Comparison of ENCODE assay signal across 7 cellular contexts in genomic region chr17:75130632-75131277, GRCh38. TPM values are rescaled to one million over a fixed set of nuclear protein-coding genes. Genes with fewer than 3 reads are reported as not detected.
DNase-seq lines count a peak whose midpoint lies in the region; ATAC-seq, FAIRE-seq and TF ChIP-seq lines count a peak whose summit lies in the region.

No MANE protein-coding gene starts in this region.

- peak; percentile 60; the same call in 1 of the 2 replicates for TF ChIP-seq CTCF in PC-9 (conservative IDR thresholded peaks at IDR 0.05)

- no peaks in the 10 kb centered on the region for H3K9me3 Mint-ChIP-seq in activated naive CD4-positive, alpha-beta T cell treated with anti-CD3 and anti-CD28 coated beads, Interleukin-2, amount 50 U/mL, for 24 hours

- peaks cover 27% of the 10 kb centered on the region for H3K4me1 ChIP-seq in PC-9 (replicated peaks; ENCODE audit: insufficient read depth)

- H3K9me3 ChIP-seq in PC-9 (ENCODE audit: insufficient read depth, low read depth), result no peaks in the 10 kb centered on the region

- H3K27ac Mint-ChIP-seq in activated naive CD4-positive, alpha-beta T cell treated with anti-CD3 and anti-CD28 coated beads, Interleukin-2, amount 50 U/mL, for 24 hours, result peak overlapping the region; percentile 95

- no peak for TF ChIP-seq POLR2A in GM12891 (IDR thresholded peaks at IDR 0.05; ENCODE audit: low read depth, low read length)

- H3K27me3 ChIP-seq in PC-9 (ENCODE audit: insufficient read depth, low read depth), result no peaks in the 10 kb centered on the region

- intact Hi-C loops in PC-9 (cut with micrococcal nuclease; ENCODE audit: unreplicated experiment), result no loop called here

- H3K36me3 ChIP-seq in PC-9 (ENCODE audit: low read depth), result no peaks in the 10 kb centered on the region

- peaks cover under 1% of the 10 kb centered on the region for H3K36me3 Mint-ChIP-seq in activated naive CD4-positive, alpha-beta T cell treated with anti-CD3 and anti-CD28 coated beads, Interleukin-2, amount 50 U/mL, for 24 hours

- peaks cover 33% of the 10 kb centered on the region for H3K79me2 ChIP-seq in PC-9 (ENCODE audit: low read depth)

- H3K27ac ChIP-seq in PC-9, result peak overlapping the region; percentile 72

- BruUV-seq in PC-9 (replicated peaks; lab: Mats Ljungman, UMichigan), result TSS peak; percentile 29

- H3K4me2 ChIP-seq in PC-9, result peak overlapping the region; percentile 74

- H4K20me1 ChIP-seq in PC-9 (ENCODE audit: insufficient read depth), result no peaks in the 10 kb centered on the region; the same call in 1 of the 2 replicates

- CTCF ChIA-PET in PC-9 (lab: Charles Lee), result interaction anchor here (0.5 to 1.5 kb wide), 3 partner anchors 17 to 121 kb away, joined by 7 to 18 read pairs (median 8); no protein-coding TSS in a partner anchor

- DNase-seq in GM12891 (ENCODE audit: insufficient read length, low spot score), result peak; percentile 57
- DNase-seq in PC-9, result peak; percentile 38 to 52
- DNase-seq in frontal cortex (ENCODE audit: low spot score in 2 of 2), result peak; percentile 47 to 54
- peak; percentile 50 for DNase-seq in occipital lobe (lab: John Stamatoyannopoulos, UW)

- H3K4me3 ChIP-seq in PC-9, result peak overlapping the region; percentile 95

- H3K9me2 ChIP-seq in PC-9 (ENCODE audit: insufficient read depth), result no peaks in the 10 kb centered on the region

- peaks cover 72% of the 10 kb centered on the region for H3F3A ChIP-seq in PC-9 (ENCODE audit: insufficient read depth, low read depth)

- H2AFZ ChIP-seq in PC-9, result peak overlapping the region; percentile 83

- peak; percentile 9 for ATAC-seq in HG03520 (IDR thresholded peaks at IDR 0.05; ENCODE audit: unreplicated experiment)
- no peak for ATAC-seq in HG02678 (IDR thresholded peaks at IDR 0.05; ENCODE audit: unreplicated experiment)

- H3K4me1 Mint-ChIP-seq in activated naive CD4-positive, alpha-beta T cell treated with anti-CD3 and anti-CD28 coated beads, Interleukin-2, amount 50 U/mL, for 24 hours, result peaks cover 18% of the 10 kb centered on the region

- POLR2A ChIA-PET in PC-9 (lab: Charles Lee; ENCODE audit: unreplicated experiment), result interaction anchor here (0.5 to 0.7 kb wide), 2 partner anchors 24 to 58 kb away, joined by 3 read pairs; no protein-coding TSS in a partner anchor

- no peak for FAIRE-seq in GM12891 (lab: Jason Lieb, UNC)
- FAIRE-seq in frontal cortex (lab: Jason Lieb, UNC), result no peak

- no peaks in the 10 kb centered on the region for H3K27me3 Mint-ChIP-seq in activated naive CD4-positive, alpha-beta T cell treated with anti-CD3 and anti-CD28 coated beads, Interleukin-2, amount 50 U/mL, for 24 hours

- peak overlapping the region; percentile 91 for H3K4me3 Mint-ChIP-seq in activated naive CD4-positive, alpha-beta T cell treated with anti-CD3 and anti-CD28 coated beads, Interleukin-2, amount 50 U/mL, for 24 hours

TF ChIP-seq in GM12891, 5 proteins besides CTCF, POLR2A, EP300 and RAD21:
- TF ChIP-seq TAF1 (IDR thresholded peaks at IDR 0.05; ENCODE audit: low read depth, low read length) (no peak), POU2F2 (IDR thresholded peaks at IDR 0.05; ENCODE audit: low read depth, low read length) (no peak), POLR2AphosphoS5 (IDR thresholded peaks at IDR 0.05; ENCODE audit: low read depth, low read length) (no peak), PAX5 (IDR thresholded peaks at IDR 0.05; ENCODE audit: insufficient read depth, low read length, severe bottlenecking) (no peak), SPI1 (IDR thresholded peaks at IDR 0.05; ENCODE audit: low read depth, low read length) (no peak)

RNA-seq across cellular contexts. Expression of gene NT5C, which starts 0.8 kb away (rescaled TPM):
- 60.7 TPM for polyA plus RNA-seq in GM12891 (2012; ENCODE audit: low read depth, missing spikeins)
- total RNA-seq in PC-9 (2021), result 38.6 and 52.3 TPM in 2 replicates
- total RNA-seq in frontal cortex, result 20.8 TPM
- 18.1 TPM for total RNA-seq in occipital lobe

RNA-seq across cellular contexts. Expression of gene ARMC7, which starts 21.0 kb away (rescaled TPM):
- polyA plus RNA-seq in GM12891 (2012; ENCODE audit: low read depth, missing spikeins), result 7.2 TPM
- 19.2 and 20.5 TPM in 2 replicates for total RNA-seq in PC-9 (2021)
- total RNA-seq in frontal cortex, result 2.4 TPM
- 3.0 TPM for total RNA-seq in occipital lobe

RNA-seq across cellular contexts. Expression of gene JPT1, which starts 23.6 kb away (rescaled TPM):
- 347 TPM for polyA plus RNA-seq in GM12891 (2012; ENCODE audit: low read depth, missing spikeins)
- total RNA-seq in PC-9 (2021) (250 and 277 TPM in 2 replicates), frontal cortex (538 TPM), occipital lobe (548 TPM)

RNA-seq across cellular contexts. Expression of gene SLC16A5, which starts 43.0 kb away (rescaled TPM):
- 2.4 TPM for polyA plus RNA-seq in GM12891 (2012; ENCODE audit: low read depth, missing spikeins)
- total RNA-seq in PC-9 (2021), result 70.2 and 88.5 TPM in 2 replicates
- 1.2 TPM for total RNA-seq in frontal cortex
- 1.4 TPM for total RNA-seq in occipital lobe

RNA-seq across cellular contexts. Expression of gene SUMO2, which starts 52.0 kb away (rescaled TPM):
- 260 TPM for polyA plus RNA-seq in GM12891 (2012; ENCODE audit: low read depth, missing spikeins)
- total RNA-seq in PC-9 (2021) (425 and 486 TPM in 2 replicates), frontal cortex (181 TPM), occipital lobe (264 TPM)
